9 cellular contexts compared by ENCODE assay signal in genomic region chr2:18178736-18179349, GRCh38.
A peak's percentile ranks its signal among the peaks of the same experiment; 100 is the strongest.
DNase-seq lines count a peak whose midpoint lies in the region; TF ChIP-seq lines count a peak whose summit lies in the region.
"Had no signal": no experiment of that assay in that cellular context is flagged by ENCODE, and none has a peak within 500 bp of the region (broad histone marks: within the 10 kb centered on the region; RNA-seq: fewer than 3 reads in every experiment).

No MANE protein-coding gene starts in this region.

- DNase-seq in AG08395 (ENCODE audit: low spot score) (peak; percentile 70), GM06990 (ENCODE audit: extremely low read depth, insufficient read length) (no peak), HAP-1 (ENCODE audit: low spot score in 2 of 2) (peak; percentile 53 to 78), LHCN-M2 (ENCODE audit: low read depth) (peak; percentile 54), SK-MEL-5 (ENCODE audit: low read depth, low spot score) (peak; percentile 85), epidermal melanocyte (ENCODE audit: insufficient read length, low spot score) (peak; percentile 54), myocyte (ENCODE audit: low read depth) (peak; percentile 82)
- DNase-seq in activated effector memory CD4-positive, alpha-beta T cell treated with Interleukin-2 at 50 U/mL for 16 hours = no peak
- DNase-seq: right cardiac atrium had no signal

- H3K4me1 ChIP-seq in HAP-1 = peaks cover 4% of the 10 kb centered on the region

- in situ Hi-C loops in HAP-1 (cut with MboI; ENCODE audit: low sequenced_read_pairs) (loop anchor here (25.0 kb wide), 1 partner anchor 183 kb away; no protein-coding TSS in a partner anchor), SK-MEL-5 (cut with HindIII; ENCODE audit: low pct_unique_long_range_greater_than_20kb, low sequenced_read_pairs) (no loop called here)

- H3K9me3 ChIP-seq in HAP-1 = no peaks in the 10 kb centered on the region

- H3K27me3 ChIP-seq in GM06990 (replicated peaks; ENCODE audit: control insufficient read depth, insufficient read depth, low read length) (no peaks in the 10 kb centered on the region), HAP-1 (ENCODE audit: low read depth) (no peaks in the 10 kb centered on the region)

- peak; percentile 89 for TF ChIP-seq CTCF in GM06990 (IDR thresholded peaks at IDR 0.05; ENCODE audit: insufficient read depth, low read length, poor library complexity, severe bottlenecking)

- H3K36me3 ChIP-seq in GM06990 (ENCODE audit: control insufficient read depth, insufficient read depth, low read length) (no peaks in the 10 kb centered on the region), HAP-1 (replicated peaks) (no peaks in the 10 kb centered on the region)

- no peak overlapping the region for H3K4me3 ChIP-seq in GM06990 (replicated peaks; ENCODE audit: low read depth, low read length)
- H3K4me3 ChIP-seq in HAP-1 = no peak overlapping the region

Comparison
In these comparisons a context has a peak if more than half of its experiments do, and no peak if none do; other contexts are left out.
1. DNase-seq: peak in AG08395 (single experiment), HAP-1 (2 of 2), LHCN-M2 (single experiment), SK-MEL-5 (single experiment), epidermal melanocyte (single experiment) and myocyte (single experiment); none in GM06990 (single experiment) and activated effector memory CD4-positive, alpha-beta T cell treated with Interleukin-2 at 50 U/mL for 16 hours (single experiment).